21 cellular contexts compared by ENCODE assay signal in genomic region chr3:88509582-88509981, GRCh38.
"Had no signal": no experiment of that assay in that cellular context is flagged by ENCODE, and none has a peak within 500 bp of the region (broad histone marks: within the 10 kb centered on the region; RNA-seq: fewer than 3 reads in every experiment).

No MANE protein-coding gene starts in this region.

- H3K36me3 ChIP-seq: gastrocnemius medialis, lower lobe of right lung, tibial nerve had no signal

- H3K27me3 ChIP-seq: gastrocnemius medialis, tibial nerve had no signal

- FAIRE-seq: kidney had no signal

- DNase-seq: activated CD4-positive, alpha-beta T cell treated with anti-CD3 and anti-CD28 coated beads for 36 hours; activated CD4-positive, CD25-positive, alpha-beta regulatory T cell; activated CD8-positive, alpha-beta memory T cell treated with anti-CD3 and anti-CD28 coated beads, Interleukin-2, amount 10 ng/mL, durations not matched to agents 7 days and 5 days; activated CD8-positive, alpha-beta T cell treated with anti-CD3 and anti-CD28 coated beads, Interleukin-2, amount 10 ng/mL, durations not matched to agents 7 days and 5 days; activated naive CD8-positive, alpha-beta T cell treated with anti-CD3 and anti-CD28 coated beads, Interleukin-2, amount 50 U/mL, for 24 hours; activated T-cell treated with anti-CD3 and anti-CD28 coated beads, Interleukin-2, amount 50 U/mL, for 48 hours; amygdala; caudate nucleus; cortex of kidney; effector memory CD8-positive, alpha-beta T cell; erythroblast; gastrocnemius medialis; glutamatergic neuron; immature natural killer cell; kidney; lower lobe of right lung; mesenchymal stem cell; right cardiac atrium; stimulated activated CD4-positive, alpha-beta T cell treated with anti-CD3 and anti-CD28 coated beads, Interleukin-2, amount 100 ng/mL, for 48 hours; stimulated activated naive CD4-positive, alpha-beta T cell treated with Interleukin-2 at 50 U/mL for 16 hours had no signal

- H3K9me3 ChIP-seq: gastrocnemius medialis, lower lobe of right lung, tibial nerve had no signal

- H3K4me1 ChIP-seq: gastrocnemius medialis, lower lobe of right lung, tibial nerve had no signal

- H3K27ac ChIP-seq: gastrocnemius medialis, lower lobe of right lung, tibial nerve had no signal

- H3K4me3 ChIP-seq: gastrocnemius medialis, lower lobe of right lung, tibial nerve had no signal
